34 cellular contexts compared by ENCODE assay signal in genomic region chr1:228295981-228296380, GRCh38.
"Had no signal": no experiment of that assay in that cellular context is flagged by ENCODE, and none has a peak within 500 bp of the region (broad histone marks: within the 10 kb centered on the region; RNA-seq: fewer than 3 reads in every experiment).

No MANE protein-coding gene starts in this region.

- H3K36me3 ChIP-seq: adrenal gland, brain microvascular endothelial cell, breast epithelium had no signal

- H3K4me1 ChIP-seq: adrenal gland, body of pancreas, breast epithelium had no signal

- FAIRE-seq: astrocyte, TTC549 had no signal

- H3K9me3 ChIP-seq: adrenal gland, body of pancreas had no signal

- H3K27ac ChIP-seq: adrenal gland, body of pancreas, brain microvascular endothelial cell, breast epithelium, cardiac muscle cell, VCaP had no signal

- H3K27me3 ChIP-seq: adrenal gland, body of pancreas, brain microvascular endothelial cell, breast epithelium, cardiac muscle cell had no signal

- DNase-seq: activated B cell treated with CpG ODN at 0.5 μM for 24 hours; activated CD4-positive, alpha-beta memory T cell treated with anti-CD3 and anti-CD28 coated beads for 36 hours; activated CD4-positive, alpha-beta T cell treated with anti-CD3 and anti-CD28 coated beads for 4 hours; activated CD4-positive, alpha-beta T cell treated with anti-CD3 and anti-CD28 coated beads, Interleukin-2, amount 10 ng/mL, durations not matched to agents 24 days and 14 days; activated CD4-positive, alpha-beta T cell treated with anti-CD3 and anti-CD28 coated beads, Interleukin-2, amount 50 U/mL, for 1 hour; activated CD4-positive, alpha-beta T cell treated with anti-CD3 and anti-CD28 coated beads, Interleukin-2, amount 50 U/mL, for 4 hours; activated CD4-positive, CD25-positive, alpha-beta regulatory T cell treated with anti-CD3 and anti-CD28 coated beads, Interleukin-2, amount 50 U/mL, for 72 hours; activated CD8-positive, alpha-beta memory T cell treated with anti-CD3 and anti-CD28 coated beads, Interleukin-2, amount 50 U/mL, for 4 hours; activated CD8-positive, alpha-beta T cell treated with anti-CD3 and anti-CD28 coated beads for 36 hours; activated effector memory CD4-positive, alpha-beta T cell treated with anti-CD3 and anti-CD28 coated beads, Interleukin-2, amount 50 U/mL, for 16 hours; activated gamma-delta T cell treated with Interleukin-2 at 50 U/mL for 16 hours; activated naive CD4-positive, alpha-beta T cell; activated naive CD4-positive, alpha-beta T cell treated with anti-CD3 and anti-CD28 coated beads for 36 hours; activated naive CD4-positive, alpha-beta T cell treated with anti-CD3 and anti-CD28 coated beads, Interleukin-2, amount 50 U/mL, for 16 hours; activated naive CD8-positive, alpha-beta T cell treated with anti-CD3 and anti-CD28 coated beads for 36 hours; activated T-cell treated with anti-CD3 and anti-CD28 coated beads for 4 hours; activated T-cell treated with anti-CD3 and anti-CD28 coated beads, Interleukin-2, amount 50 U/mL, for 1 hour; activated T-cell treated with anti-CD3 and anti-CD28 coated beads, Interleukin-2, amount 50 U/mL, for 4 hours; activated T-cell treated with anti-CD3 and anti-CD28 coated beads, Interleukin-2, amount 50 U/mL, for 72 hours; adrenal gland; amniotic stem cell; body of pancreas; brain microvascular endothelial cell; cerebellar nuclear complex; T-helper 1 cell; T-helper 2 cell; T-helper 9 cell had no signal

- H3K4me3 ChIP-seq: adrenal gland, body of pancreas, breast epithelium, cardiac muscle cell had no signal

- ATAC-seq: activated CD8-positive, alpha-beta T cell treated with anti-CD3 and anti-CD28 coated beads for 36 hours; activated naive CD4-positive, alpha-beta T cell treated with anti-CD3 and anti-CD28 coated beads, Interleukin-2, amount 50 U/mL, for 72 hours; activated T-cell treated with anti-CD3 and anti-CD28 coated beads, Interleukin-2, amount 50 U/mL, for 4 hours; activated T-cell treated with anti-CD3 and anti-CD28 coated beads, Interleukin-2, amount 50 U/mL, for 72 hours; activated T-helper 17 cell treated with anti-CD3 and anti-CD28 coated beads, Interleukin-2, amount 50 U/mL, for 72 hours; body of pancreas had no signal
